8 cellular contexts compared by ENCODE assay signal in genomic region chr7:18177815-18178660, GRCh38.
DNase-seq lines count a peak whose midpoint lies in the region; ATAC-seq, FAIRE-seq and TF ChIP-seq lines count a peak whose summit lies in the region.

No MANE protein-coding gene starts in this region.

- no peak for TF ChIP-seq POLR2A in GM12892 (IDR thresholded peaks at IDR 0.05; ENCODE audit: low read depth, low read length)

- FAIRE-seq in GM12892 (lab: Jason Lieb, UNC): peak; percentile 61

- ATAC-seq in GM21390 (IDR thresholded peaks at IDR 0.05; ENCODE audit: unreplicated experiment) (peak; percentile 88), HG03571 (IDR thresholded peaks at IDR 0.05; ENCODE audit: unreplicated experiment) (peak; percentile 88)

- DNase-seq in GM12892 (ENCODE audit: insufficient read length) (peak; percentile 14), amniotic epithelial cell (ENCODE audit: low read depth) (peak; percentile 74), renal cortical epithelial cell (ENCODE audit: low read depth) (peak; percentile 19), HK-2 (ENCODE audit: unreplicated experiment) (no peak), SW480 (ENCODE audit: low spot score) (no peak)
- no peak for DNase-seq in central memory CD4-positive, alpha-beta T cell

Comparison
In these comparisons a context has a peak if more than half of its experiments do, and no peak if none do; other contexts are left out.
1. DNase-seq: peak in GM12892 (single experiment), amniotic epithelial cell (single experiment) and renal cortical epithelial cell (single experiment); none in HK-2 (single experiment), SW480 (single experiment) and central memory CD4-positive, alpha-beta T cell (single experiment).